ENCODE assay signal across 8 cellular contexts in genomic region chr7:139357729-139358506, GRCh38. TPM values are rescaled to one million over a fixed set of nuclear protein-coding genes. Genes with fewer than 3 reads are reported as not detected.
DNase-seq lines count a peak whose midpoint lies in the region; ATAC-seq and TF ChIP-seq lines count a peak whose summit lies in the region.
"Not testable (repeated sequence)": the region's sequence is repeated elsewhere in the genome, so short reads cannot be mapped to it uniquely, and the experiment has no call there.

No MANE protein-coding gene starts in this region.

- peaks cover 19 to 48% (median 30%) of the 10 kb centered on the region in 4 donors for H3K4me1 Mint-ChIP-seq in CD4-positive, CD25-positive, alpha-beta regulatory T cell
- H3K4me1 Mint-ChIP-seq in IgD-negative memory B cell = peaks cover 16 to 25% (median 20%) of the 10 kb centered on the region in 3 donors
- peaks cover 22% of the 10 kb centered on the region for H3K4me1 Mint-ChIP-seq in activated naive CD8-positive, alpha-beta T cell treated with anti-CD3 and anti-CD28 coated beads for 36 hours
- H3K4me1 Mint-ChIP-seq in effector memory CD8-positive, alpha-beta T cell (ENCODE audit: low read depth in 2 of 2) = peaks cover 17 to 29% of the 10 kb centered on the region in 2 donors

- H3K79me2 ChIP-seq in SU-DHL-6 (ENCODE audit: insufficient read depth, low read length) = peaks cover 42% of the 10 kb centered on the region

- intact Hi-C loops in testis (cut with DNase I; ENCODE audit: low total_unique reads) = not testable (repeated sequence)

- H3K27me3 ChIP-seq in CD4-positive, CD25-positive, alpha-beta regulatory T cell (ENCODE audit: control insufficient read depth, insufficient read depth, low read length); SU-DHL-6 (ENCODE audit: low read length); iPS-20b (ENCODE audit: insufficient read depth, low read length); neuron (ENCODE audit: insufficient read depth, low read length); testis: not testable (repeated sequence)

- ATAC-seq in CD4-positive, CD25-positive, alpha-beta regulatory T cell (ENCODE audit: low read depth in 2 of 2); effector memory CD8-positive, alpha-beta T cell (replicated peaks): not testable (repeated sequence)

- H3K27me3 Mint-ChIP-seq in CD4-positive, CD25-positive, alpha-beta regulatory T cell = peaks cover 12% of the 10 kb centered on the region
- not testable (repeated sequence) for H3K27me3 Mint-ChIP-seq in IgD-negative memory B cell; activated naive CD8-positive, alpha-beta T cell treated with anti-CD3 and anti-CD28 coated beads for 36 hours; effector memory CD8-positive, alpha-beta T cell

- H3K9me2 ChIP-seq in SU-DHL-6 (replicated peaks; ENCODE audit: insufficient read depth, low read length) = not testable (repeated sequence)

- TF ChIP-seq CTCF in SU-DHL-6 (IDR thresholded peaks at IDR 0.05; ENCODE audit: insufficient read depth, low read length, poor library complexity, severe bottlenecking); testis (IDR thresholded peaks at IDR 0.05): not testable (repeated sequence)

- DNase-seq in CD4-positive, CD25-positive, alpha-beta regulatory T cell; activated naive CD8-positive, alpha-beta T cell treated with anti-CD3 and anti-CD28 coated beads for 36 hours; effector memory CD8-positive, alpha-beta T cell; testis: not testable (repeated sequence)

- peak overlapping the region; percentile 94 for H3K9ac ChIP-seq in SU-DHL-6 (ENCODE audit: low read length)
- peak overlapping the region; percentile 98; the same call in 1 of the 2 replicates for H3K9ac ChIP-seq in iPS-20b (ENCODE audit: low read depth, low read length)

- peak overlapping the region; percentile 99 to 100 (median 99) for H3K27ac Mint-ChIP-seq in CD4-positive, CD25-positive, alpha-beta regulatory T cell
- peak overlapping the region; percentile 53 to 99 (median 95) for H3K27ac Mint-ChIP-seq in IgD-negative memory B cell
- H3K27ac Mint-ChIP-seq in activated naive CD8-positive, alpha-beta T cell treated with anti-CD3 and anti-CD28 coated beads for 36 hours = peak overlapping the region; percentile 99
- peak overlapping the region; percentile 98 to 99 for H3K27ac Mint-ChIP-seq in effector memory CD8-positive, alpha-beta T cell

- peak overlapping the region; percentile 87 for H3K4me3 ChIP-seq in CD4-positive, CD25-positive, alpha-beta regulatory T cell (ENCODE audit: low read depth, low read length)
- peak overlapping the region; percentile 96 for H3K4me3 ChIP-seq in SU-DHL-6 (ENCODE audit: insufficient read depth, low read length, poor library complexity, severe bottlenecking)
- peak overlapping the region; percentile 90 for H3K4me3 ChIP-seq in iPS-20b (ENCODE audit: low read length)
- H3K4me3 ChIP-seq in neuron (ENCODE audit: low read length) = peak overlapping the region; percentile 97
- peak overlapping the region; percentile 91 to 97 for H3K4me3 ChIP-seq in testis

- peaks cover 24% of the 10 kb centered on the region for H3F3A ChIP-seq in SU-DHL-6 (ENCODE audit: insufficient read depth)

- H4K20me1 ChIP-seq in SU-DHL-6 (ENCODE audit: low read depth, low read length) = peaks cover 17% of the 10 kb centered on the region

- H3K4me2 ChIP-seq in SU-DHL-6 (ENCODE audit: low read depth, low read length, poor library complexity, severe bottlenecking) = peak overlapping the region; percentile 62

- H2AFZ ChIP-seq in SU-DHL-6 (ENCODE audit: low read depth, low read length, severe bottlenecking); neuron (ENCODE audit: low read depth, low read length): not testable (repeated sequence)

- not testable (repeated sequence) for TF ChIP-seq POLR2A in testis (IDR thresholded peaks at IDR 0.05)

- H3K9me3 ChIP-seq in CD4-positive, CD25-positive, alpha-beta regulatory T cell (ENCODE audit: control insufficient read depth in 2 of 2, low read length in 2 of 2); SU-DHL-6 (ENCODE audit: insufficient read depth, low read length); iPS-20b (ENCODE audit: insufficient read depth, low read depth, low read length); neuron (ENCODE audit: low read length); testis: not testable (repeated sequence)

- peak overlapping the region; percentile 95 to 100 (median 99) for H3K4me3 Mint-ChIP-seq in CD4-positive, CD25-positive, alpha-beta regulatory T cell
- H3K4me3 Mint-ChIP-seq in IgD-negative memory B cell = peak overlapping the region; percentile 96 to 100 (median 99)
- H3K4me3 Mint-ChIP-seq in activated naive CD8-positive, alpha-beta T cell treated with anti-CD3 and anti-CD28 coated beads for 36 hours = peak overlapping the region; percentile 97
- H3K4me3 Mint-ChIP-seq in effector memory CD8-positive, alpha-beta T cell = peak overlapping the region; percentile 93 to 97

- not testable (repeated sequence) for H3K36me3 Mint-ChIP-seq in CD4-positive, CD25-positive, alpha-beta regulatory T cell; IgD-negative memory B cell
- peaks cover 42% of the 10 kb centered on the region for H3K36me3 Mint-ChIP-seq in activated naive CD8-positive, alpha-beta T cell treated with anti-CD3 and anti-CD28 coated beads for 36 hours
- peaks cover 38% of the 10 kb centered on the region for H3K36me3 Mint-ChIP-seq in effector memory CD8-positive, alpha-beta T cell (ENCODE audit: insufficient read depth)

- H3K27ac ChIP-seq in CD4-positive, CD25-positive, alpha-beta regulatory T cell (ENCODE audit: insufficient read depth, low read length, poor library complexity, severe bottlenecking) = peak overlapping the region; percentile 100
- H3K27ac ChIP-seq in SU-DHL-6 (ENCODE audit: low read depth, low read length) = peak overlapping the region; percentile 92
- not testable (repeated sequence) for H3K27ac ChIP-seq in iPS-20b (ENCODE audit: low read length)
- H3K27ac ChIP-seq in testis = peak overlapping the region; percentile 99 to 100

- peaks cover 21% of the 10 kb centered on the region for H3K4me1 ChIP-seq in CD4-positive, CD25-positive, alpha-beta regulatory T cell (ENCODE audit: control insufficient read depth, insufficient read depth, low read length, poor library complexity, severe bottlenecking)
- H3K4me1 ChIP-seq in iPS-20b (ENCODE audit: insufficient read depth, low read length) (peaks cover 20% of the 10 kb centered on the region; the same call in 1 of the 2 replicates), neuron (ENCODE audit: insufficient read depth, low read length) (peaks cover 21% of the 10 kb centered on the region), testis (peaks cover 13% of the 10 kb centered on the region)

- WGBS in testis, 2 donors = 61 to 80% methylated on average over 24 to 27 of the region's 27 CpGs

- H3K9me3 Mint-ChIP-seq in CD4-positive, CD25-positive, alpha-beta regulatory T cell; IgD-negative memory B cell; activated naive CD8-positive, alpha-beta T cell treated with anti-CD3 and anti-CD28 coated beads for 36 hours; effector memory CD8-positive, alpha-beta T cell: not testable (repeated sequence)

- not testable (repeated sequence) for H3K36me3 ChIP-seq in CD4-positive, CD25-positive, alpha-beta regulatory T cell (ENCODE audit: control insufficient read depth, insufficient read depth, low read length); SU-DHL-6 (ENCODE audit: low read length); iPS-20b (ENCODE audit: insufficient read depth, low read depth, low read length); neuron (ENCODE audit: insufficient read depth, low read length); testis (ENCODE audit: low read depth, missing control alignments)

RNA-seq across cellular contexts. Expression of gene LUC7L2, which starts 1.8 kb away (rescaled TPM):
- total RNA-seq in CD4-positive, CD25-positive, alpha-beta regulatory T cell = 190 TPM
- polyA plus RNA-seq in CD4-positive, CD25-positive, alpha-beta regulatory T cell = 10 to 100 TPM; 56.9 to 74.7 (median 59.4) TPM
- polyA plus RNA-seq in IgD-negative memory B cell (50.9 TPM), testis (ENCODE audit: insufficient read depth, low read depth, low replicate concordance) (73.2 TPM)
- total RNA-seq in activated naive CD8-positive, alpha-beta T cell treated with anti-CD3 and anti-CD28 coated beads for 36 hours = 100 to 1,000 TPM; 150 to 156 TPM
- total RNA-seq in testis = 100 to 1,000 TPM; 109 to 136 TPM

RNA-seq across cellular contexts. Expression of gene FMC1, which starts 16.8 kb away (rescaled TPM):
- 3.4 TPM for total RNA-seq in CD4-positive, CD25-positive, alpha-beta regulatory T cell
- 10 to 100 TPM; 42.2 to 56.8 (median 56.4) TPM for polyA plus RNA-seq in CD4-positive, CD25-positive, alpha-beta regulatory T cell
- 61.6 TPM for polyA plus RNA-seq in IgD-negative memory B cell
- total RNA-seq in activated naive CD8-positive, alpha-beta T cell treated with anti-CD3 and anti-CD28 coated beads for 36 hours = 1 to 10 TPM; 6.3 to 7.7 TPM
- total RNA-seq in testis = 10 to 100 TPM; 46.1 to 60.0 TPM
- polyA plus RNA-seq in testis (ENCODE audit: insufficient read depth, low read depth, low replicate concordance) = 234 TPM

Comparison
In these comparisons a context has a peak if more than half of its experiments do, and no peak if none do; other contexts are left out.
1. RNA of gene FMC1, which starts 16.8 kb away (total RNA-seq): 46.1 to 60.0 TPM in testis; 6.3 to 7.7 TPM in activated naive CD8-positive, alpha-beta T cell treated with anti-CD3 and anti-CD28 coated beads for 36 hours and 3.4 TPM in CD4-positive, CD25-positive, alpha-beta regulatory T cell (single experiment); every median in the first group is over 4 times any median in the second.
2. Peak in every context shown above with its lines, with median percentiles within 50 percentile points of each other: H3K4me3 ChIP-seq, H3K27ac Mint-ChIP-seq and H3K4me3 Mint-ChIP-seq.